Comparison of ENCODE assay signal across 8 cellular contexts in the genomic region with DNA sequence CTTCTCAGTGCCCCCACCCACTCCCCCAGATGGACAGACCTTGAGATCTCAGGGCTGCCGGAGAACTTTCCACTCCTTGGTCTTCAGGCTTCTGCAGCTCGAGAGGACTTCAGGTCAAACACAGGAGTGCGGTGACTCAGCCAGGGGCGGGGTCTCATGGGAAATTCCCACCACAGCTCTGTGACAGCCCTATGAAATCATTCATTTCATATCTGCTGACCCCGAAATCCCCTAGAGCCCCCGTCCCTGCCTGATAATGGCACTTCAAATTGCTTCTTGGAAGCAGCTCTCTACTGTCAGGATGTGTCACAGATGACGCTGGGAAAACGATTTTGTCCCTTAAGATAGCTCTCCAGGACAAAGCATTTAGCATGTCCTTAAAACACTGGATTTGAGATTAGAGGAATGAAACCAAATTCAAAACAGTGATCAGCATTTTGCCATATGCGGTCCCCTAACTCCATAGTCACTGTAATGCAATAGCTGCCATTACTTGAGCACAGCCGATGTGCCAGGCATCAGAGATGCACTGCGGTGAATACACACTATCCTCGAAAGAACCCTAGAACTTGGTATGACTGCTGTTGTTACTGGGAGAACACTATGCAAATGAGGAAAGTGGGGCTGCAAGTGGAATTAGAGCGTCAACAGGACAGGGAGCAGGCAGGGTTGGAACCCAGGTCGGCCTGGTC. TPM values are rescaled to one million over a fixed set of nuclear protein-coding genes. Genes with fewer than 3 reads are reported as not detected.
DNase-seq lines count a peak whose midpoint lies in the region; ATAC-seq and TF ChIP-seq lines count a peak whose summit lies in the region.

TNFRSF9 (minus strand) TSS at position 95 of the 692 bp plus-strand sequence. CDS start 845 bp downstream, outside the sequence.

- no peaks in the 10 kb centered on the region for H3K9me3 Mint-ChIP-seq in activated CD4-positive, alpha-beta T cell treated with anti-CD3 and anti-CD28 coated beads, Interleukin-2, amount 10 ng/mL, durations not matched to agents 7 days and 5 days

- peaks cover 37% of the 10 kb centered on the region for H3K27me3 Mint-ChIP-seq in activated CD4-positive, alpha-beta T cell treated with anti-CD3 and anti-CD28 coated beads, Interleukin-2, amount 10 ng/mL, durations not matched to agents 7 days and 5 days

- no peak within 1 kb of the TSS for H3K4me3 ChIP-seq in HCT116 (replicated peaks in 1 of 2; ENCODE audit: low read depth in 1 of 2, low read length in 2 of 2)
- no peak within 1 kb of the TSS for H3K4me3 ChIP-seq in epithelial cell of esophagus (ENCODE audit: low read length)

- no peak for TF ChIP-seq POLR2A in HCT116 (IDR thresholded peaks at IDR 0.05; ENCODE audit: borderline replicate concordance, extremely low read depth, insufficient read depth, insufficient read length)

- H3K27me3 ChIP-seq in HCT116 (ENCODE audit: insufficient read depth, low read length), result no peaks in the 10 kb centered on the region; the same call in 1 of the 2 replicates

- no peak within 1 kb of the TSS for H2AFZ ChIP-seq in HCT116 (ENCODE audit: low read depth, low read length, poor library complexity, severe bottlenecking)

- no TSS peak for BruUV-seq in HCT116 (replicated peaks; lab: Mats Ljungman, UMichigan)

- no peaks in the 10 kb centered on the region for H4K20me1 ChIP-seq in HCT116 (ENCODE audit: insufficient read depth)

- DNase-seq in HCT116 (ENCODE audit: low read depth, low spot score) (no peak), epithelial cell of esophagus (ENCODE audit: low read depth) (peak; percentile 75), NCI-H1092 treated with DMSO at 0.1 percent for 48 hours (lab: John Stamatoyannopoulos, UW) (no peak), posterior vena cava (ENCODE audit: low spot score) (no peak), H4 (ENCODE audit: low spot score) (no peak)
- no peak for DNase-seq in activated CD4-positive, alpha-beta T cell treated with anti-CD3 and anti-CD28 coated beads, Interleukin-2, amount 10 ng/mL, durations not matched to agents 7 days and 5 days
- DNase-seq in stimulated activated CD4-positive, alpha-beta T cell treated with anti-CD3 and anti-CD28 coated beads, Interleukin-4, amount 100 ng/mL, for 48 hours (ENCODE audit: low read depth in 2 of 2), result peak; percentile 72 to 77

- TF ChIP-seq CTCF in HCT116 (IDR thresholded peaks at IDR 0.05 in 2 of 3, conservative IDR thresholded peaks at IDR 0.05 in 1 of 3; ENCODE audit: borderline replicate concordance in 1 of 3, insufficient read depth in 1 of 3, low read depth in 2 of 3, low read length in 2 of 3), result no peak
- TF ChIP-seq CTCF in epithelial cell of esophagus (IDR thresholded peaks at IDR 0.05; ENCODE audit: insufficient read depth, low read depth, low read length, missing control alignments), result no peak

- POLR2A ChIA-PET in HCT116 (lab: Charles Lee), result interaction anchor here (0.6 kb wide), 1 partner anchor 264 kb away, joined by 3 read pairs; no protein-coding TSS in a partner anchor
- POLR2A ChIA-PET in activated CD4-positive, alpha-beta T cell treated with anti-CD3 and anti-CD28 coated beads, Interleukin-2, amount 10 ng/mL, durations not matched to agents 7 days and 5 days (lab: Charles Lee), result no interaction called here

- no peak within 1 kb of the TSS for H3K27ac ChIP-seq in HCT116 (ENCODE audit: low read depth, low read length)

- RAD21 ChIA-PET in HCT116 (lab: Charles Lee; ENCODE audit: low non-redundant PET in 1 of 2, low total read pairs in 2 of 2, uncharacterized antibody in 2 of 2, unreplicated experiment in 2 of 2), result no interaction called here

- ATAC-seq in HCT116 (peak; percentile 55), HG02970 (IDR thresholded peaks at IDR 0.05; ENCODE audit: low FRiP score, unreplicated experiment) (no peak)

- H3K4me2 ChIP-seq in HCT116 (ENCODE audit: low read length), result peak within 1 kb of the TSS; percentile 36; the same call in 1 of the 2 replicates

- no peaks in the 10 kb centered on the region for H3K9me2 ChIP-seq in HCT116 (ENCODE audit: insufficient read depth)

- H3K36me3 Mint-ChIP-seq in activated CD4-positive, alpha-beta T cell treated with anti-CD3 and anti-CD28 coated beads, Interleukin-2, amount 10 ng/mL, durations not matched to agents 7 days and 5 days (ENCODE audit: low read depth), result peaks cover 3% of the 10 kb centered on the region

- peaks cover 0 to 30% of the 10 kb centered on the region in 2 experiments; a peak in 2 of 4 replicates for H3K4me1 ChIP-seq in HCT116 (ENCODE audit: control insufficient read depth in 1 of 2, insufficient read depth in 2 of 2, low read length in 2 of 2)

- no peak within 1 kb of the TSS for H3K27ac Mint-ChIP-seq in activated CD4-positive, alpha-beta T cell treated with anti-CD3 and anti-CD28 coated beads, Interleukin-2, amount 10 ng/mL, durations not matched to agents 7 days and 5 days

- peak within 1 kb of the TSS; percentile 50 for H3K4me3 Mint-ChIP-seq in activated CD4-positive, alpha-beta T cell treated with anti-CD3 and anti-CD28 coated beads, Interleukin-2, amount 10 ng/mL, durations not matched to agents 7 days and 5 days

- H3K79me2 ChIP-seq in HCT116 (ENCODE audit: insufficient read depth, low read length), result no peaks in the 10 kb centered on the region

- CTCF ChIA-PET in HCT116 (lab: Charles Lee), result no interaction called here
- CTCF ChIA-PET in activated CD4-positive, alpha-beta T cell treated with anti-CD3 and anti-CD28 coated beads, Interleukin-2, amount 10 ng/mL, durations not matched to agents 7 days and 5 days (lab: Charles Lee), result interaction anchor here (0.6 to 1.2 kb wide), 7 partner anchors 8 to 1478 kb away, joined by 3 to 5 read pairs (median 4); no protein-coding TSS in a partner anchor

- H3K4me1 Mint-ChIP-seq in activated CD4-positive, alpha-beta T cell treated with anti-CD3 and anti-CD28 coated beads, Interleukin-2, amount 10 ng/mL, durations not matched to agents 7 days and 5 days, result peaks cover 27% of the 10 kb centered on the region

- no peaks in the 10 kb centered on the region for H3K9me3 ChIP-seq in HCT116 (ENCODE audit: control insufficient read depth in 1 of 2, insufficient read depth in 1 of 2, low read depth in 1 of 2, low read length in 2 of 2)

- no peak within 1 kb of the TSS for H3K9ac ChIP-seq in HCT116 (ENCODE audit: low read length)

- no peak for TF ChIP-seq RAD21 in HCT116 (IDR thresholded peaks at IDR 0.05; ENCODE audit: low read depth)

- H3K36me3 ChIP-seq in HCT116 (ENCODE audit: control insufficient read depth in 1 of 2, insufficient read depth in 2 of 2, low read length in 2 of 2), result no peaks in the 10 kb centered on the region

- intact Hi-C loops in HCT116 (cut with micrococcal nuclease) (loop anchor here (10.0 kb wide), 1 partner anchor 276 kb away; no protein-coding TSS in a partner anchor), posterior vena cava (cut with DNase I) (no loop called here)

TF ChIP-seq in HCT116, 20 proteins besides CTCF, POLR2A, EP300 and RAD21:
- no peak for TF ChIP-seq EZH2 (IDR thresholded peaks at IDR 0.05)
- TF ChIP-seq JUND (IDR thresholded peaks at IDR 0.05), result 0 out of 2 replicates have a peak, but pooled peaks have one; percentile 11
- TF ChIP-seq TCF7L2 (IDR thresholded peaks at IDR 0.05; ENCODE audit: borderline replicate concordance, extremely low read depth, insufficient read depth, insufficient read length), result no peak
- TF ChIP-seq SP1 (IDR thresholded peaks at IDR 0.05; ENCODE audit: low read depth), result no peak
- TF ChIP-seq YY1 (IDR thresholded peaks at IDR 0.05; ENCODE audit: extremely low read depth, insufficient replicate concordance, low read depth, low read length), result no peak
- TF ChIP-seq, protein P1, sequence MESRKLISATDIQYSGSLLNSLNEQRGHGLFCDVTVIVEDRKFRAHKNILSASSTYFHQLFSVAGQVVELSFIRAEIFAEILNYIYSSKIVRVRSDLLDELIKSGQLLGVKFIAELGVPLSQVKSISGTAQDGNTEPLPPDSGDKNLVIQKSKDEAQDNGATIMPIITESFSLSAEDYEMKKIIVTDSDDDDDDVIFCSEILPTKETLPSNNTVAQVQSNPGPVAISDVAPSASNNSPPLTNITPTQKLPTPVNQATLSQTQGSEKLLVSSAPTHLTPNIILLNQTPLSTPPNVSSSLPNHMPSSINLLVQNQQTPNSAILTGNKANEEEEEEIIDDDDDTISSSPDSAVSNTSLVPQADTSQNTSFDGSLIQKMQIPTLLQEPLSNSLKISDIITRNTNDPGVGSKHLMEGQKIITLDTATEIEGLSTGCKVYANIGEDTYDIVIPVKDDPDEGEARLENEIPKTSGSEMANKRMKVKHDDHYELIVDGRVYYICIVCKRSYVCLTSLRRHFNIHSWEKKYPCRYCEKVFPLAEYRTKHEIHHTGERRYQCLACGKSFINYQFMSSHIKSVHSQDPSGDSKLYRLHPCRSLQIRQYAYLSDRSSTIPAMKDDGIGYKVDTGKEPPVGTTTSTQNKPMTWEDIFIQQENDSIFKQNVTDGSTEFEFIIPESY (IDR thresholded peaks at IDR 0.05; ENCODE audit: extremely low read depth, insufficient replicate concordance, low read length), result no peak

RNA-seq across cellular contexts. Expression of gene TNFRSF9, which starts in this region (rescaled TPM):
- total RNA-seq in HCT116 (2021; ENCODE audit: unreplicated experiment) (0.20 TPM), posterior vena cava (under 1 TPM in 1 of 2 donors, not detected in 1; 0.19 TPM)
- 0.22 and 0.39 TPM in 2 replicates for polyA plus RNA-seq in HCT116 (2012)
- under 1 TPM; 0.57 to 0.62 TPM for total RNA-seq in activated CD4-positive, alpha-beta T cell treated with anti-CD3 and anti-CD28 coated beads, Interleukin-2, amount 10 ng/mL, durations not matched to agents 7 days and 5 days
- 1.2 and 2.0 TPM in 2 replicates for total RNA-seq in H4 (2014; rRNA removed; shearing (Covaris generic))

Comparison
In these comparisons a context has a peak if more than half of its experiments do, and no peak if none do; other contexts are left out.
1. Peak in ATAC-seq and H3K4me2 ChIP-seq in HCT116; RNA of the gene not detected or under 1 TPM.
2. DNase-seq: peak in epithelial cell of esophagus (single experiment) and stimulated activated CD4-positive, alpha-beta T cell treated with anti-CD3 and anti-CD28 coated beads, Interleukin-4, amount 100 ng/mL, for 48 hours (2 of 2); none in HCT116 (single experiment), activated CD4-positive, alpha-beta T cell treated with anti-CD3 and anti-CD28 coated beads, Interleukin-2, amount 10 ng/mL, durations not matched to agents 7 days and 5 days (single experiment), NCI-H1092 treated with DMSO at 0.1 percent for 48 hours (single experiment), posterior vena cava (single experiment) and H4 (single experiment).